In the genomic region with DNA sequence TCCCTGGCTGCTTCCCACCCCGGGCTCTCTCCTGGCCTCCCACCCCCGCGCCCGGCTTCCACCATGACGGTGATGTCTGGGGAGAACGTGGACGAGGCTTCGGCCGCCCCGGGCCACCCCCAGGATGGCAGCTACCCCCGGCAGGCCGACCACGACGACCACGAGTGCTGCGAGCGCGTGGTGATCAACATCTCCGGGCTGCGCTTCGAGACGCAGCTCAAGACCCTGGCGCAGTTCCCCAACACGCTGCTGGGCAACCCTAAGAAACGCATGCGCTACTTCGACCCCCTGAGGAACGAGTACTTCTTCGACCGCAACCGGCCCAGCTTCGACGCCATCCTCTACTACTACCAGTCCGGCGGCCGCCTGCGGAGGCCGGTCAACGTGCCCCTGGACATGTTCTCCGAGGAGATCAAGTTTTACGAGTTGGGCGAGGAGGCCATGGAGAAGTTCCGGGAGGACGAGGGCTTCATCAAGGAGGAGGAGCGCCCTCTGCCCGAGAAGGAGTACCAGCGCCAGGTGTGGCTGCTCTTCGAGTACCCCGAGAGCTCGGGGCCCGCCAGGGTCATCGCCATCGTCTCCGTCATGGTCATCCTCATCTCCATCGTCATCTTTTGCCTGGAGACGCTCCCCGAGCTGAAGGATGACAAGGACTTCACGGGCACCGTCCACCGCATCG, we compare ENCODE assay signal across 11 cellular contexts. TPM values are rescaled to one million over a fixed set of nuclear protein-coding genes. Genes with fewer than 3 reads are reported as not detected.
DNase-seq lines count a peak whose midpoint lies in the region; ATAC-seq and TF ChIP-seq lines count a peak whose summit lies in the region.
"Had no signal": no experiment of that assay in that cellular context is flagged by ENCODE, and none has a peak within 500 bp of the region (broad histone marks: within the 10 kb centered on the region; RNA-seq: fewer than 3 reads in every experiment).

No MANE protein-coding gene starts in this region.

- BruUV-seq in mammary epithelial cell (replicated peaks; lab: Mats Ljungman, UMichigan): no TSS peak

- H3K4me3 ChIP-seq in breast epithelium (peak overlapping the region; percentile 46 to 80 (median 60)), mammary epithelial cell (replicated peaks in 1 of 3; ENCODE audit: insufficient read depth in 1 of 3, low read depth in 2 of 3, low read length in 3 of 3) (no peak overlapping the region), uterus (no peak overlapping the region)

- H3K27ac ChIP-seq in breast epithelium (no peak overlapping the region), mammary epithelial cell (ENCODE audit: insufficient read depth, low read depth, low read length) (no peak overlapping the region), uterus (no peak overlapping the region)

- H3K27ac Mint-ChIP-seq in activated T-helper 1 cell treated with anti-CD3 and anti-CD28 coated beads, Interleukin-12 subunit alpha, Interleukin-12 subunit beta, Interleukin-2, Interleukin-4 antibody, amounts not matched to agents 30 ng/mL and 10 ng/mL and 1 ng/mL, durations not matched to agents 14 hours and 24 hours and 36 hours: no peak overlapping the region
- peak overlapping the region; percentile 39 for H3K27ac Mint-ChIP-seq in memory B cell
- H3K27ac Mint-ChIP-seq in type B pancreatic cell: peak overlapping the region; percentile 24

- CTCF ChIA-PET in mammary epithelial cell (lab: Charles Lee; ENCODE audit: low non-redundant PET): no interaction called here

- H3K4me3 Mint-ChIP-seq in activated T-helper 1 cell treated with anti-CD3 and anti-CD28 coated beads, Interleukin-12 subunit alpha, Interleukin-12 subunit beta, Interleukin-2, Interleukin-4 antibody, amounts not matched to agents 30 ng/mL and 10 ng/mL and 1 ng/mL, durations not matched to agents 14 hours and 24 hours and 36 hours: peak overlapping the region; percentile 48
- H3K4me3 Mint-ChIP-seq in memory B cell: peak overlapping the region; percentile 75
- H3K4me3 Mint-ChIP-seq in type B pancreatic cell: peak overlapping the region; percentile 74

- no peak overlapping the region for H2AFZ ChIP-seq in mammary epithelial cell (ENCODE audit: low read depth, low read length)

- peaks cover 4% of the 10 kb centered on the region in 2 donors for H3K4me1 ChIP-seq in breast epithelium
- H3K4me1 ChIP-seq in mammary epithelial cell (ENCODE audit: insufficient read depth, low read length): peaks cover 6% of the 10 kb centered on the region
- H3K4me1 ChIP-seq in uterus: peaks cover 0 to 15% of the 10 kb centered on the region in 2 donors

- in situ Hi-C loops in mammary epithelial cell (cut with MboI; ENCODE audit: low sequenced_read_pairs in 2 of 2): no loop called here

- no peaks in the 10 kb centered on the region for H4K20me1 ChIP-seq in mammary epithelial cell (ENCODE audit: insufficient read depth, low read length)

- WGBS in mammary epithelial cell (ENCODE audit: low coverage, missing lambda C conversion rate): 94% methylated on average over 12 of the region's 61 CpGs

- H3K4me2 ChIP-seq in mammary epithelial cell (ENCODE audit: insufficient read depth, low read depth, low read length): no peak overlapping the region

- H3K9me3 ChIP-seq in breast epithelium (no peaks in the 10 kb centered on the region), mammary epithelial cell (replicated peaks; ENCODE audit: insufficient read depth, low read length) (no peaks in the 10 kb centered on the region), uterus (no peaks in the 10 kb centered on the region)

- intact Hi-C loops in breast epithelium (cut with DNase I; ENCODE audit: low total_unique reads) (no loop called here), mammary epithelial cell (cut with micrococcal nuclease) (no loop called here), uterus (cut with DNase I; ENCODE audit: low total_unique reads) (no loop called here)
- intact Hi-C loops in activated T-helper 1 cell treated with anti-CD3 and anti-CD28 coated beads, Interleukin-12 subunit alpha, Interleukin-12 subunit beta, Interleukin-2, Interleukin-4 antibody, amounts not matched to agents 30 ng/mL and 10 ng/mL and 1 ng/mL, durations not matched to agents 14 hours and 24 hours and 36 hours (cut with micrococcal nuclease): no loop called here

- peaks cover 14% of the 10 kb centered on the region for H3K4me1 Mint-ChIP-seq in activated T-helper 1 cell treated with anti-CD3 and anti-CD28 coated beads, Interleukin-12 subunit alpha, Interleukin-12 subunit beta, Interleukin-2, Interleukin-4 antibody, amounts not matched to agents 30 ng/mL and 10 ng/mL and 1 ng/mL, durations not matched to agents 14 hours and 24 hours and 36 hours (ENCODE audit: low read depth)
- peaks cover 9% of the 10 kb centered on the region for H3K4me1 Mint-ChIP-seq in memory B cell
- H3K4me1 Mint-ChIP-seq in type B pancreatic cell (ENCODE audit: unreplicated experiment): no peaks in the 10 kb centered on the region

- H3K9ac ChIP-seq in mammary epithelial cell (ENCODE audit: insufficient read depth, low read length): no peak overlapping the region

- H3K27me3 Mint-ChIP-seq in activated T-helper 1 cell treated with anti-CD3 and anti-CD28 coated beads, Interleukin-12 subunit alpha, Interleukin-12 subunit beta, Interleukin-2, Interleukin-4 antibody, amounts not matched to agents 30 ng/mL and 10 ng/mL and 1 ng/mL, durations not matched to agents 14 hours and 24 hours and 36 hours (ENCODE audit: insufficient read depth): peaks cover 51% of the 10 kb centered on the region
- H3K27me3 Mint-ChIP-seq in memory B cell: peaks cover 29% of the 10 kb centered on the region
- H3K27me3 Mint-ChIP-seq in type B pancreatic cell: peaks cover 58% of the 10 kb centered on the region

- no peaks in the 10 kb centered on the region for H3K9me3 Mint-ChIP-seq in activated T-helper 1 cell treated with anti-CD3 and anti-CD28 coated beads, Interleukin-12 subunit alpha, Interleukin-12 subunit beta, Interleukin-2, Interleukin-4 antibody, amounts not matched to agents 30 ng/mL and 10 ng/mL and 1 ng/mL, durations not matched to agents 14 hours and 24 hours and 36 hours
- H3K9me3 Mint-ChIP-seq in memory B cell (no peaks in the 10 kb centered on the region), type B pancreatic cell (peaks cover 9% of the 10 kb centered on the region)

- TF ChIP-seq CTCF in breast epithelium (IDR thresholded peaks at IDR 0.05) (no peak), mammary epithelial cell (conservative IDR thresholded peaks at IDR 0.05 in 1 of 2, IDR thresholded peaks at IDR 0.05 in 1 of 2; ENCODE audit: extremely low read depth in 1 of 2, insufficient read depth in 1 of 2, low read depth in 1 of 2, low read length in 2 of 2) (no peak), type B pancreatic cell (conservative IDR thresholded peaks at IDR 0.05) (no peak), uterus (IDR thresholded peaks at IDR 0.05) (no peak)

- peaks cover 0 to 44% of the 10 kb centered on the region in 2 donors for H3K27me3 ChIP-seq in breast epithelium
- H3K27me3 ChIP-seq in mammary epithelial cell (ENCODE audit: insufficient read depth, low read length): peaks cover 46% of the 10 kb centered on the region
- peaks cover 7 to 26% of the 10 kb centered on the region in 2 donors for H3K27me3 ChIP-seq in uterus

- ATAC-seq in memory B cell (ENCODE audit: low read depth): no peak

- H3K36me3 ChIP-seq in breast epithelium (no peaks in the 10 kb centered on the region), mammary epithelial cell (ENCODE audit: insufficient read depth, low read length) (no peaks in the 10 kb centered on the region), uterus (no peaks in the 10 kb centered on the region)

- H3K36me3 Mint-ChIP-seq in activated T-helper 1 cell treated with anti-CD3 and anti-CD28 coated beads, Interleukin-12 subunit alpha, Interleukin-12 subunit beta, Interleukin-2, Interleukin-4 antibody, amounts not matched to agents 30 ng/mL and 10 ng/mL and 1 ng/mL, durations not matched to agents 14 hours and 24 hours and 36 hours (ENCODE audit: low read depth): no peaks in the 10 kb centered on the region
- no peaks in the 10 kb centered on the region for H3K36me3 Mint-ChIP-seq in memory B cell
- H3K36me3 Mint-ChIP-seq in type B pancreatic cell: peaks cover 19% of the 10 kb centered on the region

- no peaks in the 10 kb centered on the region for H3K79me2 ChIP-seq in mammary epithelial cell (ENCODE audit: insufficient read depth, low read length)

- DNase-seq in breast epithelium (ENCODE audit: low spot score in 2 of 2): no peak
- DNase-seq in mammary epithelial cell: no peak
- no peak for DNase-seq in activated T-helper 1 cell treated with anti-CD3 and anti-CD28 coated beads, Interleukin-12 subunit alpha, Interleukin-12 subunit beta, Interleukin-2, Interleukin-4 antibody, amounts not matched to agents 30 ng/mL and 10 ng/mL and 1 ng/mL, durations not matched to agents 14 hours and 24 hours and 36 hours (ENCODE audit: low spot score)
- no peak for DNase-seq in memory B cell (ENCODE audit: low spot score in 2 of 2)
- no peak for DNase-seq in type B pancreatic cell (ENCODE audit: extremely low spot score, unreplicated experiment)
- DNase-seq in hippocampal formation (lab: John Stamatoyannopoulos, UW): no peak
- no peak for DNase-seq in NOMO-1 (lab: John Stamatoyannopoulos, UW; ENCODE audit: unreplicated experiment in 2 of 2)
- no peak for DNase-seq in uterus
- DNase-seq: activated CD4-positive, CD25-positive, alpha-beta regulatory T cell treated with anti-CD3 and anti-CD28 coated beads, Interleukin-2, amount 50 U/mL, for 72 hours; erythroblast; NCI-H510A had no signal

- dilution Hi-C loops in mammary epithelial cell (cut with HindIII; ENCODE audit: low sequenced_read_pairs): no loop called here

- TF ChIP-seq POLR2A in breast epithelium (IDR thresholded peaks at IDR 0.05): no peak
- TF ChIP-seq POLR2A in uterus (IDR thresholded peaks at IDR 0.05): no peak

RNA-seq across cellular contexts. Expression of a gene that starts 1.8 kb away (rescaled TPM):
- total RNA-seq in breast epithelium: 1 to 10 TPM in 2 of 3 donors, under 1 TPM in 1; 0.48 to 1.3 (median 1.3) TPM
- total RNA-seq in mammary epithelial cell: not detected
- not detected for polyA plus RNA-seq in mammary epithelial cell
- polyA minus RNA-seq in mammary epithelial cell: not detected
- not detected in 2 replicates for total RNA-seq in activated T-helper 1 cell treated with anti-CD3 and anti-CD28 coated beads, Interleukin-12 subunit alpha, Interleukin-12 subunit beta, Interleukin-2, Interleukin-4 antibody, amounts not matched to agents 30 ng/mL and 10 ng/mL and 1 ng/mL, durations not matched to agents 14 hours and 24 hours and 36 hours
- total RNA-seq in type B pancreatic cell (ENCODE audit: low replicate concordance): 0.26 and 1.8 TPM in 2 replicates
- total RNA-seq in uterus: 1 to 10 TPM in 1 of 4 donors, under 1 TPM in 2, not detected in 1; under 0.01 to 2.4 (median 0.61) TPM

Comparison
In these comparisons a context has a peak if more than half of its experiments do, and no peak if none do; other contexts are left out.
1. H3K4me3 ChIP-seq: peak in breast epithelium (3 of 3); none in mammary epithelial cell (0 of 3) and uterus (0 of 2).
2. Peak in every context shown above with its lines, with median percentiles within 50 percentile points of each other: H3K4me3 Mint-ChIP-seq.